ENCODE assay signal across 8 cellular contexts in the genomic region with DNA sequence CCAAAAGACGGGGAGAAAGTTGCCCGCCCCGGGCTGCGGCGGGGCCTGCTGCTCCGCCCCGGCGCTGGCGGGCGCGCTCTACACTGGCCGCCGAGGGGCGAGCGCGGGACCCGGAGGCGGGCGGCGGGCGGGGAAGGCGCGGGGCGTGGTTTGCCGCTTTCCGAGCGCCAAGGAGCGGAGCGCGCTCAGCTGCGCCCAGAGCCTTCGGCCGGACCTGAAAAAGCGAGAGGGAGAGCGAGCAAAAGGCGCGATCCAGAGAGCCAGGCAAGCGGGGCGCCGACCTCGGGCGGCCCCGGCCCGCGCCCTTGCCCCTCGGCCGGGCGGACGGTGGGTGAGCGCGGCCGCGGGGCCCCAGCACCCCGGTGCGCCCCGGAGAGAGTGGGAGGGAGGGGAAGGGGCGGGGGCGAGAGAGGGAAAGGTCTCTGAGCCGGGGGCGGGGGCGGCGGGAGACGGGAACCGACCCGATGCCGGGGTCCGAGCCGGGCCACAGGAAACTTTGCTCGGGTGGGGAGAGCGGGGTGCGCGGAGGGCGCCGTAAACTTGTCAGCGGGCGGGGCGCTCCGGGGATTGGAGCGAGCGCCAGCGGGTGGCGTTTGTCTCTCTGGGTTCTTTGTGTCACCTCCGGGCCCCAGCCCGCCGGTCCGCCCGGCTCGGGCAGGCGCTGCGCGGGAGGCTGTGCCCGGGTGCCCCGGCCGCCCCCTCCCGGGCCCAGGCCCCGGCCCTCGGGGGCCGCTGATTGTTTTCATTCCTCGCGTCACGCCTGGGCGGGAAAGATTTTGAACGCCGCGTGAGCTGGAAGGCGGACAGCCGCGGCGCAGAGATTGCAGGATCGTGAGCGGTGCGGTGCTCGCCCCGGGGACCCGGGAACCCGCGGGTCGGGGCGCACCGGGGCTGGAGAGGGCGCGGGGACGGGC. TPM values are rescaled to one million over a fixed set of nuclear protein-coding genes. Genes with fewer than 3 reads are reported as not detected.
DNase-seq lines count a peak whose midpoint lies in the region; ATAC-seq and TF ChIP-seq lines count a peak whose summit lies in the region.

A gene with protein sequence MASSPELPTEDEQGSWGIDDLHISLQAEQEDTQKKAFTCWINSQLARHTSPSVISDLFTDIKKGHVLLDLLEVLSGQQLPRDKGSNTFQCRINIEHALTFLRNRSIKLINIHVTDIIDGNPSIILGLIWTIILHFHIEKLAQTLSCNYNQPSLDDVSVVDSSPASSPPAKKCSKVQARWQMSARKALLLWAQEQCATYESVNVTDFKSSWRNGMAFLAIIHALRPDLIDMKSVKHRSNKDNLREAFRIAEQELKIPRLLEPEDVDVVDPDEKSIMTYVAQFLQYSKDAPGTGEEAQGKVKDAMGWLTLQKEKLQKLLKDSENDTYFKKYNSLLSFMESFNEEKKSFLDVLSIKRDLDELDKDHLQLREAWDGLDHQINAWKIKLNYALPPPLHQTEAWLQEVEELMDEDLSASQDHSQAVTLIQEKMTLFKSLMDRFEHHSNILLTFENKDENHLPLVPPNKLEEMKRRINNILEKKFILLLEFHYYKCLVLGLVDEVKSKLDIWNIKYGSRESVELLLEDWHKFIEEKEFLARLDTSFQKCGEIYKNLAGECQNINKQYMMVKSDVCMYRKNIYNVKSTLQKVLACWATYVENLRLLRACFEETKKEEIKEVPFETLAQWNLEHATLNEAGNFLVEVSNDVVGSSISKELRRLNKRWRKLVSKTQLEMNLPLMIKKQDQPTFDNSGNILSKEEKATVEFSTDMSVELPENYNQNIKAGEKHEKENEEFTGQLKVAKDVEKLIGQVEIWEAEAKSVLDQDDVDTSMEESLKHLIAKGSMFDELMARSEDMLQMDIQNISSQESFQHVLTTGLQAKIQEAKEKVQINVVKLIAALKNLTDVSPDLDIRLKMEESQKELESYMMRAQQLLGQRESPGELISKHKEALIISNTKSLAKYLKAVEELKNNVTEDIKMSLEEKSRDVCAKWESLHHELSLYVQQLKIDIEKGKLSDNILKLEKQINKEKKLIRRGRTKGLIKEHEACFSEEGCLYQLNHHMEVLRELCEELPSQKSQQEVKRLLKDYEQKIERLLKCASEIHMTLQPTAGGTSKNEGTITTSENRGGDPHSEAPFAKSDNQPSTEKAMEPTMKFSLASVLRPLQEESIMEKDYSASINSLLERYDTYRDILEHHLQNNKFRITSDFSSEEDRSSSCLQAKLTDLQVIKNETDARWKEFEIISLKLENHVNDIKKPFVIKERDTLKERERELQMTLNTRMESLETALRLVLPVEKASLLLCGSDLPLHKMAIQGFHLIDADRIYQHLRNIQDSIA (N-terminal part only) (plus strand): TSS at position 188 of the 914 bp plus-strand sequence. CDS start 56,145 bp downstream, outside the sequence.

- H3K9ac ChIP-seq in endodermal cell (ENCODE audit: extremely low read depth, low read length, poor library complexity, severe bottlenecking): peak within 1 kb of the TSS; percentile 61

- H3K36me3 Mint-ChIP-seq in endodermal cell (ENCODE audit: low read depth): no peaks in the 10 kb centered on the region

- no peaks in the 10 kb centered on the region for H3K9me3 Mint-ChIP-seq in endodermal cell

- H3K9me3 ChIP-seq in endodermal cell (ENCODE audit: control insufficient read depth, low read length): no peaks in the 10 kb centered on the region
- no peaks in the 10 kb centered on the region for H3K9me3 ChIP-seq in mesodermal cell (ENCODE audit: control insufficient read depth, low read length)

- TF ChIP-seq CTCF in endodermal cell (conservative IDR thresholded peaks at IDR 0.05): peak; percentile 53

- H3K4me3 ChIP-seq in endodermal cell (ENCODE audit: low read length): peak within 1 kb of the TSS; percentile 89
- H3K4me3 ChIP-seq in mesodermal cell (ENCODE audit: extremely low read depth, insufficient read depth, low read length, poor library complexity, severe bottlenecking): peak within 1 kb of the TSS; percentile 61

- H3K27me3 ChIP-seq in endodermal cell (ENCODE audit: control insufficient read depth, insufficient read depth, low read length, poor library complexity, severe bottlenecking): peaks cover 10% of the 10 kb centered on the region

- peaks cover 4% of the 10 kb centered on the region for H3K4me1 ChIP-seq in endodermal cell (ENCODE audit: control insufficient read depth, insufficient read depth, low read length)
- H3K4me1 ChIP-seq in mesodermal cell (ENCODE audit: control insufficient read depth, insufficient read depth, low read length, poor library complexity, severe bottlenecking): no peaks in the 10 kb centered on the region

- DNase-seq in Ammon's horn (ENCODE audit: low spot score) (peak; percentile 30), NCI-H748 (lab: John Stamatoyannopoulos, UW; ENCODE audit: unreplicated experiment) (peak; percentile 91), endodermal cell (peak; percentile 94)
- peak; percentile 56 to 65 for DNase-seq in activated CD8-positive, alpha-beta memory T cell treated with anti-CD3 and anti-CD28 coated beads for 4 hours (ENCODE audit: low read depth in 2 of 2)
- DNase-seq in stimulated activated CD8-positive, alpha-beta memory T cell treated with anti-CD3 and anti-CD28 coated beads, Interleukin-15, amount 100 ng/mL, for 48 hours (ENCODE audit: low read depth in 2 of 2): peak; percentile 72 to 75

- 0% methylated on average over 22 to 122 of the region's 123 CpGs for WGBS in endodermal cell (ENCODE audit: insufficient coverage in 1 of 2, insufficient read length in 1 of 2), 2 experiments
- WGBS in mesodermal cell (ENCODE audit: insufficient coverage in 2 of 2), 2 experiments: 0% methylated on average over 40 to 62 of the region's 123 CpGs

- H3K36me3 ChIP-seq in endodermal cell (ENCODE audit: control insufficient read depth, insufficient read depth, low read length): no peaks in the 10 kb centered on the region
- H3K36me3 ChIP-seq in mesodermal cell (ENCODE audit: control insufficient read depth, insufficient read depth, low read length): no peaks in the 10 kb centered on the region

- peak within 1 kb of the TSS; percentile 90 for H3K27ac Mint-ChIP-seq in endodermal cell

- peaks cover 13% of the 10 kb centered on the region for H3K4me1 Mint-ChIP-seq in endodermal cell

- peaks cover 17% of the 10 kb centered on the region for H3K27me3 Mint-ChIP-seq in endodermal cell (ENCODE audit: insufficient read depth)

- H3K27ac ChIP-seq in endodermal cell (ENCODE audit: low read depth, low read length) (peak within 1 kb of the TSS; percentile 86), mesodermal cell (ENCODE audit: low read depth, low read length, severe bottlenecking) (peak within 1 kb of the TSS; percentile 59)

- ATAC-seq in GM18909 (IDR thresholded peaks at IDR 0.05; ENCODE audit: poor library complexity, unreplicated experiment) (peak; percentile 86), HG03159 (IDR thresholded peaks at IDR 0.05; ENCODE audit: unreplicated experiment) (peak; percentile 79)

- H3K4me3 Mint-ChIP-seq in endodermal cell: peak within 1 kb of the TSS; percentile 83

RNA-seq across cellular contexts. Expression of the gene that starts here (rescaled TPM):
- 10 to 100 TPM; 65.8 to 70.0 TPM for total RNA-seq in endodermal cell
- polyA plus RNA-seq in endodermal cell (2013, experiment 1 of 2): 32.8 TPM
- 36.8 TPM for polyA plus RNA-seq in endodermal cell (2013, experiment 2 of 2)
- polyA plus RNA-seq in mesodermal cell (2013, experiment 1 of 2): 10.5 TPM
- polyA plus RNA-seq in mesodermal cell (2013, experiment 2 of 2): 9.1 TPM

Comparison
In these comparisons a context has a peak if more than half of its experiments do, and no peak if none do; other contexts are left out.
1. Peak in every context shown above with its lines: DNase-seq, ATAC-seq, H3K4me3 ChIP-seq and H3K27ac ChIP-seq.
2. DNase-seq: peak in every context shown above with its lines; median percentile 94 in endodermal cell; 91 in NCI-H748; 74 in stimulated activated CD8-positive, alpha-beta memory T cell treated with anti-CD3 and anti-CD28 coated beads, Interleukin-15, amount 100 ng/mL, for 48 hours; 60 in activated CD8-positive, alpha-beta memory T cell treated with anti-CD3 and anti-CD28 coated beads for 4 hours; 30 in Ammon's horn.